ENCODE assay signal across 23 cellular contexts in genomic region chr2:36168136-36168535, GRCh38.
"Had no signal": no experiment of that assay in that cellular context is flagged by ENCODE, and none has a peak within 500 bp of the region (broad histone marks: within the 10 kb centered on the region; RNA-seq: fewer than 3 reads in every experiment).

No MANE protein-coding gene starts in this region.

- H3K36me3 Mint-ChIP-seq: activated CD8-positive, alpha-beta memory T cell treated with anti-CD3 and anti-CD28 coated beads, Interleukin-2, amount 10 ng/mL, durations not matched to agents 7 days and 5 days; activated naive CD4-positive, alpha-beta T cell treated with anti-CD3 and anti-CD28 coated beads, Interleukin-2, amount 10 ng/mL, durations not matched to agents 7 days and 5 days; memory B cell; natural killer cell treated with Interleukin-12 subunit alpha and Interleukin-12 subunit beta and Interleukin-15 and Interleukin-18, amount 100 ng/mL, for 72 hours had no signal

- H3K4me3 ChIP-seq: cardiac muscle cell, hepatocyte, left lung, spleen, thoracic aorta, upper lobe of left lung had no signal

- H3K9me3 ChIP-seq: left lung, spleen, thoracic aorta, upper lobe of left lung had no signal

- H3K27me3 Mint-ChIP-seq: activated CD8-positive, alpha-beta T cell treated with anti-CD3 and anti-CD28 coated beads for 36 hours; memory B cell; natural killer cell treated with Interleukin-12 subunit alpha and Interleukin-12 subunit beta and Interleukin-15 and Interleukin-18, amount 100 ng/mL, for 72 hours; progenitor cell of endocrine pancreas had no signal

- DNase-seq: activated CD4-positive, alpha-beta T cell treated with anti-CD3 and anti-CD28 coated beads for 48 hours; activated CD8-positive, alpha-beta memory T cell treated with anti-CD3 and anti-CD28 coated beads, Interleukin-2, amount 10 ng/mL, durations not matched to agents 7 days and 5 days; activated CD8-positive, alpha-beta T cell treated with anti-CD3 and anti-CD28 coated beads for 36 hours; activated effector memory CD4-positive, alpha-beta T cell treated with anti-CD3 and anti-CD28 coated beads, Interleukin-2, amount 50 U/mL, for 16 hours; activated naive CD4-positive, alpha-beta T cell treated with anti-CD3 and anti-CD28 coated beads, Interleukin-2, amount 10 ng/mL, durations not matched to agents 7 days and 5 days; activated T-cell treated with anti-CD3 and anti-CD28 coated beads for 4 hours; cortex of kidney; endodermal cell; foreskin melanocyte; glutamatergic neuron; immature natural killer cell; left lung; spleen; stimulated activated CD4-positive, alpha-beta T cell treated with anti-CD3 and anti-CD28 coated beads, Interleukin-4, amount 100 ng/mL, for 1 hour; stimulated activated naive CD4-positive, alpha-beta T cell; T-helper 17 cell; upper lobe of left lung had no signal

- H3K36me3 ChIP-seq: cardiac muscle cell, left lung, spleen, thoracic aorta, upper lobe of left lung had no signal

- H3K9me3 Mint-ChIP-seq: activated CD8-positive, alpha-beta T cell treated with anti-CD3 and anti-CD28 coated beads for 36 hours; activated naive CD4-positive, alpha-beta T cell treated with anti-CD3 and anti-CD28 coated beads, Interleukin-2, amount 10 ng/mL, durations not matched to agents 7 days and 5 days; endodermal cell; memory B cell; natural killer cell treated with Interleukin-12 subunit alpha and Interleukin-12 subunit beta and Interleukin-15 and Interleukin-18, amount 100 ng/mL, for 72 hours had no signal

- H3K4me3 Mint-ChIP-seq: activated CD8-positive, alpha-beta memory T cell treated with anti-CD3 and anti-CD28 coated beads, Interleukin-2, amount 10 ng/mL, durations not matched to agents 7 days and 5 days; activated CD8-positive, alpha-beta T cell treated with anti-CD3 and anti-CD28 coated beads for 36 hours; activated naive CD4-positive, alpha-beta T cell treated with anti-CD3 and anti-CD28 coated beads, Interleukin-2, amount 10 ng/mL, durations not matched to agents 7 days and 5 days; endodermal cell; immature natural killer cell; memory B cell; natural killer cell treated with Interleukin-12 subunit alpha and Interleukin-12 subunit beta and Interleukin-15 and Interleukin-18, amount 100 ng/mL, for 72 hours; T-helper 17 cell had no signal

- ATAC-seq: activated CD8-positive, alpha-beta memory T cell treated with anti-CD3 and anti-CD28 coated beads, Interleukin-2, amount 10 ng/mL, durations not matched to agents 7 days and 5 days; activated CD8-positive, alpha-beta T cell treated with anti-CD3 and anti-CD28 coated beads for 36 hours; left lung; natural killer cell treated with Interleukin-12 subunit alpha and Interleukin-12 subunit beta and Interleukin-15 and Interleukin-18, amount 100 ng/mL, for 72 hours; T-helper 17 cell had no signal

- H3K79me2 ChIP-seq: hepatocyte had no signal

- H3K4me1 ChIP-seq: left lung, spleen, upper lobe of left lung had no signal

- H3K27me3 ChIP-seq: cardiac muscle cell, hepatocyte, left lung, upper lobe of left lung had no signal

- H2AFZ ChIP-seq: hepatocyte had no signal

- H3K4me1 Mint-ChIP-seq: activated naive CD4-positive, alpha-beta T cell treated with anti-CD3 and anti-CD28 coated beads, Interleukin-2, amount 10 ng/mL, durations not matched to agents 7 days and 5 days; endodermal cell; memory B cell; T-helper 17 cell had no signal

- H3K4me2 ChIP-seq: hepatocyte had no signal

- H3K27ac ChIP-seq: cardiac muscle cell, hepatocyte, left lung, spleen, thoracic aorta, upper lobe of left lung had no signal

- H3K27ac Mint-ChIP-seq: activated CD8-positive, alpha-beta memory T cell treated with anti-CD3 and anti-CD28 coated beads, Interleukin-2, amount 10 ng/mL, durations not matched to agents 7 days and 5 days; activated CD8-positive, alpha-beta T cell treated with anti-CD3 and anti-CD28 coated beads for 36 hours; activated naive CD4-positive, alpha-beta T cell treated with anti-CD3 and anti-CD28 coated beads, Interleukin-2, amount 10 ng/mL, durations not matched to agents 7 days and 5 days; endodermal cell; immature natural killer cell; memory B cell; natural killer cell treated with Interleukin-12 subunit alpha and Interleukin-12 subunit beta and Interleukin-15 and Interleukin-18, amount 100 ng/mL, for 72 hours; progenitor cell of endocrine pancreas; T-helper 17 cell had no signal
